In the genomic region with DNA sequence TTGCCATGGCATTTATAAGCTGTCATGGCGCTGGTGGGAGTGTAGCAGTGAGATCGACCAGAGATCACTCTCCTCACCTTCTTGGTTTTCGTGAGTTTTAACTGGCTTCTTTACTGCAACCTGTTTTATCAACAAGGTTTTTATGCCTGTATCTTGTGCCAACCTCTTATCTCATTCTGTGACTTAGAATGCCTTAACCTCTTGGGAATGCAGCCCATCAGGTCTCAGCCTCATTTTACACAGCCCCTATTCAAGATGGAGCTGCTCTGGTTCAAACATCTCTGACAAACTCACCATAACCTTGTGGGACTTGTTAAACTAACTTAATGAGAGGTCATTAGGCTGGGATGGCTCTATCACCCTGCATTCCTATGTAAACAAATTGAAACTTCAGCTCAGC, we compare ENCODE assay signal across 15 cellular contexts.
"Had no signal": no experiment of that assay in that cellular context is flagged by ENCODE, and none has a peak within 500 bp of the region (broad histone marks: within the 10 kb centered on the region; RNA-seq: fewer than 3 reads in every experiment).

No MANE protein-coding gene starts in this region.

- H3K27ac Mint-ChIP-seq: naive thymus-derived CD8-positive, alpha-beta T cell; stimulated activated memory B cell treated with anti-CD40 and anti-IgM and Interleukin-4, amounts not matched to agents 10 μg/mL and 1 μg/mL and 100 μg/mL, for 72 hours; stimulated activated naive CD8-positive, alpha-beta T cell treated with anti-CD3 and anti-CD28 coated beads, Interleukin-15, Interleukin-2, amounts not matched to agents 100 ng/mL and 50 ng/mL, for 24 hours had no signal

- H3K36me3 ChIP-seq: colonic mucosa, esophagus squamous epithelium, gastroesophageal sphincter, right lobe of liver, tibial nerve had no signal

- DNase-seq: colonic mucosa; dermis blood vessel endothelial cell; esophagus squamous epithelium; foreskin fibroblast; glutamatergic neuron; mucosa of descending colon; naive thymus-derived CD8-positive, alpha-beta T cell; psoas muscle; retina; right lobe of liver; stimulated activated CD4-positive, alpha-beta T cell treated with anti-CD3 and anti-CD28 coated beads, Interleukin-4, amount 100 ng/mL, for 24 hours had no signal

- ATAC-seq: gastroesophageal sphincter; mucosa of descending colon; naive thymus-derived CD8-positive, alpha-beta T cell; psoas muscle; right lobe of liver; stimulated activated memory B cell treated with anti-CD40 and anti-IgM and Interleukin-4, amounts not matched to agents 10 μg/mL and 1 μg/mL and 100 μg/mL, for 72 hours had no signal

- H3K4me1 Mint-ChIP-seq: stimulated activated memory B cell treated with anti-CD40 and anti-IgM and Interleukin-4, amounts not matched to agents 10 μg/mL and 1 μg/mL and 100 μg/mL, for 72 hours had no signal

- H3K36me3 Mint-ChIP-seq: stimulated activated memory B cell treated with anti-CD40 and anti-IgM and Interleukin-4, amounts not matched to agents 10 μg/mL and 1 μg/mL and 100 μg/mL, for 72 hours had no signal

- H3K4me3 ChIP-seq: colonic mucosa, esophagus squamous epithelium, gastroesophageal sphincter, mucosa of descending colon, psoas muscle, right lobe of liver, tibial nerve had no signal

- H3K27ac ChIP-seq: colonic mucosa, esophagus squamous epithelium, gastroesophageal sphincter, psoas muscle, right lobe of liver, tibial nerve had no signal

- H3K27me3 ChIP-seq: colonic mucosa, esophagus squamous epithelium, gastroesophageal sphincter, right lobe of liver, tibial nerve had no signal

- H3K4me3 Mint-ChIP-seq: naive thymus-derived CD8-positive, alpha-beta T cell; stimulated activated memory B cell treated with anti-CD40 and anti-IgM and Interleukin-4, amounts not matched to agents 10 μg/mL and 1 μg/mL and 100 μg/mL, for 72 hours; stimulated activated naive CD8-positive, alpha-beta T cell treated with anti-CD3 and anti-CD28 coated beads, Interleukin-15, Interleukin-2, amounts not matched to agents 100 ng/mL and 50 ng/mL, for 24 hours had no signal

- H3K9me3 ChIP-seq: colonic mucosa, esophagus squamous epithelium, gastroesophageal sphincter, mucosa of descending colon, psoas muscle, right lobe of liver, tibial nerve had no signal

- H3K4me1 ChIP-seq: colonic mucosa, gastroesophageal sphincter, right lobe of liver, tibial nerve had no signal
